8 cellular contexts compared by ENCODE assay signal in genomic region chr12:95473947-95474817, GRCh38. TPM values are rescaled to one million over a fixed set of nuclear protein-coding genes. Genes with fewer than 3 reads are reported as not detected.
DNase-seq lines count a peak whose midpoint lies in the region; ATAC-seq and TF ChIP-seq lines count a peak whose summit lies in the region.

METAP2 (plus strand) TSS chr12:95474152; CDS start chr12:95474180, 28 bp downstream.

- intact Hi-C loops in PC-9 (cut with micrococcal nuclease; ENCODE audit: unreplicated experiment), result loop anchor here (2.0 to 10.0 kb wide), 4 partner anchors 139 to 399 kb away; partner anchors contain the start of genes FGD6, NR2C1 and VEZT

- H3K27ac ChIP-seq in PC-9 (peak within 1 kb of the TSS; percentile 78), mucosa of rectum (ENCODE audit: low read depth in 2 of 2, low read length in 2 of 2) (peak within 1 kb of the TSS; percentile 92)

- TF ChIP-seq CTCF in PC-9 (conservative IDR thresholded peaks at IDR 0.05) (no peak), epithelial cell of proximal tubule (conservative IDR thresholded peaks at IDR 0.05; ENCODE audit: low read depth, low read length) (no peak)

- CTCF ChIA-PET in PC-9 (lab: Charles Lee), result interaction anchor here (0.5 to 0.6 kb wide), 3 partner anchors 50 to 357 kb away, joined by 3 to 10 read pairs (median 4); no protein-coding TSS in a partner anchor

- POLR2A ChIA-PET in PC-9 (lab: Charles Lee; ENCODE audit: unreplicated experiment), result interaction anchor here (0.5 to 0.7 kb wide), 6 partner anchors 23 to 848 kb away, joined by 3 read pairs; partner anchors contain the start of gene NR2C1

- no peaks in the 10 kb centered on the region for H3K27me3 ChIP-seq in PC-9 (ENCODE audit: insufficient read depth, low read depth)
- H3K27me3 ChIP-seq in mucosa of rectum (ENCODE audit: control insufficient read depth in 2 of 2, insufficient read depth in 2 of 2, low read length in 2 of 2), result no peaks in the 10 kb centered on the region

- H3K9me2 ChIP-seq in PC-9 (ENCODE audit: insufficient read depth), result no peaks in the 10 kb centered on the region

- H3K4me3 ChIP-seq in Jurkat, Clone E6-1 (ENCODE audit: low read length), result peak within 1 kb of the TSS; percentile 93
- H3K4me3 ChIP-seq in PC-9 (peak within 1 kb of the TSS; percentile 94), epithelial cell of proximal tubule (ENCODE audit: low read depth, low read length) (peak within 1 kb of the TSS; percentile 94), mucosa of rectum (ENCODE audit: low read length in 2 of 2) (peak within 1 kb of the TSS; percentile 95 to 97)

- ATAC-seq in GM21619 (IDR thresholded peaks at IDR 0.05; ENCODE audit: unreplicated experiment), result peak; percentile 98

- TSS peak; percentile 57 for BruUV-seq in PC-9 (replicated peaks; lab: Mats Ljungman, UMichigan)

- H3K9me3 ChIP-seq in PC-9 (ENCODE audit: insufficient read depth, low read depth) (no peaks in the 10 kb centered on the region), mucosa of rectum (ENCODE audit: control insufficient read depth in 2 of 2, low read length in 2 of 2) (no peaks in the 10 kb centered on the region)

- peak within 1 kb of the TSS; percentile 89 for H2AFZ ChIP-seq in PC-9

- peak; percentile 86 for DNase-seq in DMS153 (lab: John Stamatoyannopoulos, UW)
- peak; percentile 89 for DNase-seq in Jurkat, Clone E6-1 (ENCODE audit: low read depth, low spot score)
- DNase-seq in PC-9, result peak; percentile 91 to 96
- DNase-seq in activated T-cell treated with anti-CD3 and anti-CD28 coated beads, Interleukin-2, amount 50 U/mL, for 1 hour, result peak; percentile 88
- DNase-seq in epithelial cell of proximal tubule (ENCODE audit: low read depth), result no peak
- peak; percentile 95 for DNase-seq in stimulated activated CD8-positive, alpha-beta memory T cell treated with anti-CD3 and anti-CD28 coated beads, Interleukin-4, amount 100 ng/mL, for 48 hours

- peaks cover 28% of the 10 kb centered on the region for H3F3A ChIP-seq in PC-9 (ENCODE audit: insufficient read depth, low read depth)

- peaks cover 12% of the 10 kb centered on the region; the same call in 1 of the 2 replicates for H4K20me1 ChIP-seq in PC-9 (ENCODE audit: insufficient read depth)

- peak within 1 kb of the TSS; percentile 91 to 97 for H3K9ac ChIP-seq in mucosa of rectum (ENCODE audit: low read depth in 1 of 2, low read length in 2 of 2)

- H3K4me1 ChIP-seq in PC-9 (replicated peaks; ENCODE audit: insufficient read depth) (peaks cover 20% of the 10 kb centered on the region), mucosa of rectum (ENCODE audit: control insufficient read depth in 2 of 2, insufficient read depth in 2 of 2, low read length in 2 of 2) (peaks cover 9 to 12% of the 10 kb centered on the region in 2 donors)

- H3K36me3 ChIP-seq in PC-9 (ENCODE audit: low read depth) (peaks cover 21% of the 10 kb centered on the region), mucosa of rectum (ENCODE audit: control insufficient read depth in 2 of 2, insufficient read depth in 2 of 2, low read length in 2 of 2) (peaks cover 5 to 16% of the 10 kb centered on the region in 2 donors)

- peak within 1 kb of the TSS; percentile 77 for H3K4me2 ChIP-seq in PC-9

- peaks cover 52% of the 10 kb centered on the region for H3K79me2 ChIP-seq in PC-9 (ENCODE audit: low read depth)

RNA-seq across cellular contexts. Expression of gene METAP2, which starts in this region (rescaled TPM):
- 167 TPM for polyA plus RNA-seq in Jurkat, Clone E6-1 (2012; ENCODE audit: insufficient read depth, insufficient read length)
- 74.4 and 93.8 TPM in 2 replicates for total RNA-seq in PC-9 (2021)
- total RNA-seq in epithelial cell of proximal tubule, result 82.2 and 85.7 TPM in 2 replicates
